In genomic region chr17:74379495-74380085, GRCh38 we compare ENCODE assay signal across 9 cellular contexts. TPM values are rescaled to one million over a fixed set of nuclear protein-coding genes. Genes with fewer than 3 reads are reported as not detected.
DNase-seq lines count a peak whose midpoint lies in the region; ATAC-seq and TF ChIP-seq lines count a peak whose summit lies in the region.
"Had no signal": no experiment of that assay in that cellular context is flagged by ENCODE, and none has a peak within 500 bp of the region (broad histone marks: within the 10 kb centered on the region; RNA-seq: fewer than 3 reads in every experiment).

No MANE protein-coding gene starts in this region.

- no peaks in the 10 kb centered on the region for H3K36me3 ChIP-seq in GM06990 (ENCODE audit: control insufficient read depth, insufficient read depth, low read length)
- H3K36me3 ChIP-seq in mucosa of descending colon (ENCODE audit: low read depth): no peaks in the 10 kb centered on the region

- H3K4me1 ChIP-seq in mucosa of descending colon (ENCODE audit: low read depth): peaks cover 25% of the 10 kb centered on the region

- H3K4me3 ChIP-seq in GM06990 (replicated peaks; ENCODE audit: low read depth, low read length) (no peak overlapping the region), mucosa of descending colon (no peak overlapping the region)
- H3K4me3 ChIP-seq: skin epidermis had no signal

- no peaks in the 10 kb centered on the region for H3K9me3 ChIP-seq in mucosa of descending colon

- TF ChIP-seq CTCF in GM06990 (IDR thresholded peaks at IDR 0.05; ENCODE audit: insufficient read depth, low read length, poor library complexity, severe bottlenecking) (peak; percentile 91), mucosa of descending colon (IDR thresholded peaks at IDR 0.05) (peak; percentile 86)

- intact Hi-C loops in mucosa of descending colon (cut with DNase I, micrococcal nuclease): loop anchor here (2.0 to 5.0 kb wide), 2 partner anchors 77 to 78 kb away; no protein-coding TSS in a partner anchor

- DNase-seq in GM06990 (ENCODE audit: extremely low read depth, insufficient read length) (peak; percentile 64), HUDEP-2 (lab: John Stamatoyannopoulos, UW; ENCODE audit: unreplicated experiment in 76 of 76) (peak in 73 of 76 experiments; percentile 8 to 93 (median 70)), NOMO-1 treated with DMSO at 0.1 percent for 48 hours (lab: John Stamatoyannopoulos, UW; ENCODE audit: unreplicated experiment) (peak; percentile 81), epidermal melanocyte (ENCODE audit: insufficient read length, low spot score) (peak; percentile 82), mucosa of descending colon (peak; percentile 93 to 98 (median 98))
- peak; percentile 93 for DNase-seq in activated CD8-positive, alpha-beta memory T cell treated with anti-CD3 and anti-CD28 coated beads, Interleukin-2, amount 50 U/mL, for 4 hours
- DNase-seq in stimulated activated CD8-positive, alpha-beta memory T cell treated with anti-CD3 and anti-CD28 coated beads, Interleukin-15, amount 100 ng/mL, for 4 hours (ENCODE audit: low read depth in 2 of 2): peak; percentile 62 to 80

- H3K27me3 ChIP-seq in GM06990 (replicated peaks; ENCODE audit: control insufficient read depth, insufficient read depth, low read length): no peaks in the 10 kb centered on the region; the same call in 1 of the 2 replicates

- ATAC-seq in mucosa of descending colon: peak; percentile 85
- ATAC-seq in GM19452 (IDR thresholded peaks at IDR 0.05; ENCODE audit: unreplicated experiment): no peak

RNA-seq across cellular contexts. Expression of gene GPR142, which starts 12.3 kb away (rescaled TPM):
- under 1 TPM in 1 of 3 donors, not detected in 2; 0.17 TPM for total RNA-seq in mucosa of descending colon

RNA-seq across cellular contexts. Expression of gene BTBD17, which starts 17.9 kb away (rescaled TPM):
- under 1 TPM in 1 of 3 donors, not detected in 2; 0.17 TPM for total RNA-seq in mucosa of descending colon

RNA-seq across cellular contexts. Expression of gene GPRC5C, which starts 52.3 kb away (rescaled TPM):
- total RNA-seq in mucosa of descending colon: 100 to 1,000 TPM in 2 of 3 donors, 10 to 100 TPM in 1; 62.2 to 172 (median 139) TPM

RNA-seq across cellular contexts. Expression of gene KIF19, which starts 53.6 kb away (rescaled TPM):
- 1 to 10 TPM in 2 of 3 donors, under 1 TPM in 1; 0.73 to 7.4 (median 2.4) TPM for total RNA-seq in mucosa of descending colon
